13 cellular contexts compared by ENCODE assay signal in the genomic region with DNA sequence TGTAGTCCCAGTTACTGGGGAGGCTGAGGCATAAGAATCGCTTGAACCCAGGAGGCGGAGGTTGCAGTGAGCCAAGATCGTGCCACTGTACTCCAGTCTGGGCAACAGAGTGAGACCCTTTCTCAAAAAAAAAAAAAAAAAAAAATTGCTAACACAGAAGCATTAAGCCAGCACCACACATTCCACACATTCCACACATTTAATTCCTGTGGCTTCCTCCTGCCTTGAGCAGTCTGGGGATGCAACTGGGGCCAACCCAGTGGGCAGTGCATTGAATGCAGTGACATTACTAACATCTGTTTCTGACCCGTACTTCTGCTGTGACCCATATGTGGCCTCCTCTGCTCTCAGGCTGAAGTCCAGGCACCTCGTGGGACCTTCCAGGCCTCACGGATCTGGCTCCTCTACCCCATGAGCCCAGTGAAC.
DNase-seq lines count a peak whose midpoint lies in the region; ATAC-seq and TF ChIP-seq lines count a peak whose summit lies in the region.
"Had no signal": no experiment of that assay in that cellular context is flagged by ENCODE, and none has a peak within 500 bp of the region (broad histone marks: within the 10 kb centered on the region; RNA-seq: fewer than 3 reads in every experiment).

No MANE protein-coding gene starts in this region.

- H3K4me3 Mint-ChIP-seq in progenitor cell of endocrine pancreas (ENCODE audit: low read depth): no peak overlapping the region
- H3K4me3 Mint-ChIP-seq: nephron progenitor cell; T-helper 2 cell treated with Interferon-gamma antibody and Interleukin-4, amounts not matched to agents 5 μg/mL and 100 μg/mL, for 36 hours had no signal

- peak; percentile 77 for DNase-seq in H4 (ENCODE audit: low spot score)
- no peak for DNase-seq in RWPE2 (ENCODE audit: low spot score)
- DNase-seq in fibroblast of villous mesenchyme (ENCODE audit: low read depth): peak; percentile 57
- DNase-seq in progenitor cell of endocrine pancreas (ENCODE audit: low spot score, unreplicated experiment): no peak
- no peak for DNase-seq in GM13977 (ENCODE audit: low spot score)
- no peak for DNase-seq in NCI-H748 treated with DMSO at 0.1 percent for 48 hours (lab: John Stamatoyannopoulos, UW)
- no peak for DNase-seq in SKM-1 (lab: John Stamatoyannopoulos, UW; ENCODE audit: unreplicated experiment)
- DNase-seq: central memory CD4-positive, alpha-beta T cell; heart left ventricle; NCI-H510A; nephron progenitor cell; stimulated activated CD4-positive, alpha-beta T cell treated with anti-CD3 and anti-CD28 coated beads, Interleukin-2, amount 100 ng/mL, for 48 hours had no signal

- no peaks in the 10 kb centered on the region for H3K36me3 ChIP-seq in RWPE2 (ENCODE audit: low read depth)
- H3K36me3 ChIP-seq: heart left ventricle had no signal

- no peaks in the 10 kb centered on the region for H3K9me3 ChIP-seq in RWPE2 (ENCODE audit: severe bottlenecking)

- H3K4me1 ChIP-seq in RWPE2 (ENCODE audit: insufficient read depth, poor library complexity, severe bottlenecking): peaks cover 16% of the 10 kb centered on the region

- in situ Hi-C loops in GM13977 (cut with MboI; ENCODE audit: low pct_unique_long_range_greater_than_20kb, low sequenced_read_pairs, unreplicated experiment): no loop called here

- peak; percentile 92 for ATAC-seq in RWPE2 (ENCODE audit: low read depth)
- ATAC-seq: heart left ventricle had no signal

- TF ChIP-seq CTCF in RWPE2 (IDR thresholded peaks at IDR 0.05; ENCODE audit: poor library complexity, severe bottlenecking) (no peak), fibroblast of villous mesenchyme (IDR thresholded peaks at IDR 0.05; ENCODE audit: insufficient read depth, low read depth, low read length) (no peak), progenitor cell of endocrine pancreas (IDR thresholded peaks at IDR 0.05; ENCODE audit: unreplicated experiment) (no peak), GM13977 (IDR thresholded peaks at IDR 0.05; ENCODE audit: extremely low read depth, insufficient read depth, missing control alignments) (no peak)

- peak overlapping the region; percentile 6 for H3K27ac Mint-ChIP-seq in progenitor cell of endocrine pancreas
- H3K27ac Mint-ChIP-seq: nephron progenitor cell; T-helper 2 cell treated with Interferon-gamma antibody and Interleukin-4, amounts not matched to agents 5 μg/mL and 100 μg/mL, for 36 hours had no signal

- H3K27ac ChIP-seq in RWPE2 (ENCODE audit: poor library complexity, severe bottlenecking): peak overlapping the region; percentile 15
- H3K27ac ChIP-seq: heart left ventricle had no signal

- peaks cover 6% of the 10 kb centered on the region for H3K36me3 Mint-ChIP-seq in progenitor cell of endocrine pancreas (ENCODE audit: insufficient read depth)

- H3K4me3 ChIP-seq in RWPE2 (ENCODE audit: severe bottlenecking) (no peak overlapping the region), fibroblast of villous mesenchyme (ENCODE audit: low read depth, low read length) (no peak overlapping the region)
- H3K4me3 ChIP-seq: heart left ventricle had no signal

- H3K4me1 Mint-ChIP-seq in progenitor cell of endocrine pancreas (ENCODE audit: low read depth): no peaks in the 10 kb centered on the region

- peaks cover 32% of the 10 kb centered on the region for H3K9me3 Mint-ChIP-seq in progenitor cell of endocrine pancreas (ENCODE audit: low read depth)

- H3K27me3 ChIP-seq in RWPE2 (ENCODE audit: insufficient read depth, poor library complexity, severe bottlenecking): no peaks in the 10 kb centered on the region
- H3K27me3 ChIP-seq: heart left ventricle had no signal

- peaks cover under 1% of the 10 kb centered on the region for H3K27me3 Mint-ChIP-seq in progenitor cell of endocrine pancreas

Comparison
In these comparisons a context has a peak if more than half of its experiments do, and no peak if none do; other contexts are left out.
1. DNase-seq: peak in H4 (single experiment) and fibroblast of villous mesenchyme (single experiment); none in RWPE2 (single experiment), progenitor cell of endocrine pancreas (single experiment), GM13977 (single experiment), NCI-H748 treated with DMSO at 0.1 percent for 48 hours (single experiment) and SKM-1 (single experiment).